In genomic region chr10:55668326-55668922, GRCh38 we compare ENCODE assay signal across 10 cellular contexts.
DNase-seq lines count a peak whose midpoint lies in the region; ATAC-seq and TF ChIP-seq lines count a peak whose summit lies in the region.
"Had no signal": no experiment of that assay in that cellular context is flagged by ENCODE, and none has a peak within 500 bp of the region (broad histone marks: within the 10 kb centered on the region; RNA-seq: fewer than 3 reads in every experiment).

No MANE protein-coding gene starts in this region.

- H4K20me1 ChIP-seq in DOHH2 (ENCODE audit: control insufficient read depth, insufficient read depth, low read depth, low read length): no peaks in the 10 kb centered on the region

- H3K27ac ChIP-seq in DOHH2 (ENCODE audit: low read depth, low read length) (no peak overlapping the region), SJCRH30 (no peak overlapping the region), colonic mucosa (no peak overlapping the region)
- H3K27ac ChIP-seq in effector memory CD4-positive, alpha-beta T cell (ENCODE audit: insufficient read depth, low read length, poor library complexity, severe bottlenecking): no peak overlapping the region
- H3K27ac ChIP-seq: SK-N-MC had no signal

- H3K27me3 ChIP-seq in DOHH2 (ENCODE audit: control insufficient read depth, low read length): no peaks in the 10 kb centered on the region
- H3K27me3 ChIP-seq in SJCRH30: no peaks in the 10 kb centered on the region
- no peaks in the 10 kb centered on the region for H3K27me3 ChIP-seq in colonic mucosa
- no peaks in the 10 kb centered on the region for H3K27me3 ChIP-seq in effector memory CD4-positive, alpha-beta T cell (replicated peaks; ENCODE audit: control insufficient read depth, insufficient read depth, low read length, poor library complexity, severe bottlenecking)

- H3K9me2 ChIP-seq in DOHH2 (replicated peaks; ENCODE audit: control insufficient read depth, low read length): no peaks in the 10 kb centered on the region

- H3K9ac ChIP-seq in colonic mucosa (ENCODE audit: low read depth in 2 of 2, low read length in 2 of 2): no peak overlapping the region

- TF ChIP-seq CTCF in DOHH2 (IDR thresholded peaks at IDR 0.05; ENCODE audit: low read depth, low read length, poor library complexity, severe bottlenecking): peak; percentile 53
- no peak for TF ChIP-seq CTCF in colonic mucosa (IDR thresholded peaks at IDR 0.05)

- DNase-seq in SJCRH30: peak; percentile 8 to 36
- peak; percentile 21 for DNase-seq in iPS-NIHi7 (ENCODE audit: extremely low spot score)
- DNase-seq in colonic mucosa: no peak
- no peak for DNase-seq in effector memory CD4-positive, alpha-beta T cell

- H3K4me2 ChIP-seq in DOHH2 (ENCODE audit: low read length): no peak overlapping the region

- peak; percentile 64 for ATAC-seq in HG02938 (IDR thresholded peaks at IDR 0.05; ENCODE audit: unreplicated experiment)
- no peak for ATAC-seq in GM18861 (IDR thresholded peaks at IDR 0.05; ENCODE audit: unreplicated experiment)
- ATAC-seq in HG03378 (IDR thresholded peaks at IDR 0.05; ENCODE audit: unreplicated experiment): no peak
- ATAC-seq: sciatic nerve had no signal

- no peaks in the 10 kb centered on the region for H3K4me1 ChIP-seq in DOHH2 (ENCODE audit: control insufficient read depth, low read length)
- H3K4me1 ChIP-seq in SJCRH30: no peaks in the 10 kb centered on the region
- no peaks in the 10 kb centered on the region for H3K4me1 ChIP-seq in colonic mucosa
- H3K4me1 ChIP-seq in effector memory CD4-positive, alpha-beta T cell (ENCODE audit: control insufficient read depth, insufficient read depth, low read length, poor library complexity, severe bottlenecking): no peaks in the 10 kb centered on the region

- H3K4me3 ChIP-seq in DOHH2 (ENCODE audit: low read length) (no peak overlapping the region), SJCRH30 (no peak overlapping the region), colonic mucosa (no peak overlapping the region)
- H3K4me3 ChIP-seq in effector memory CD4-positive, alpha-beta T cell (ENCODE audit: insufficient read depth, low read depth, low read length, poor library complexity, severe bottlenecking): no peak overlapping the region
- H3K4me3 ChIP-seq: SK-N-MC had no signal

- H3K36me3 ChIP-seq in DOHH2 (ENCODE audit: control insufficient read depth, low read length) (no peaks in the 10 kb centered on the region), SJCRH30 (no peaks in the 10 kb centered on the region), colonic mucosa (no peaks in the 10 kb centered on the region)
- H3K36me3 ChIP-seq in effector memory CD4-positive, alpha-beta T cell (ENCODE audit: control insufficient read depth, insufficient read depth, low read length): no peaks in the 10 kb centered on the region

- H3K79me2 ChIP-seq in DOHH2 (ENCODE audit: control insufficient read depth, low read length): no peaks in the 10 kb centered on the region

- H3K9me3 ChIP-seq in DOHH2 (ENCODE audit: control insufficient read depth, insufficient read depth, low read length): no peaks in the 10 kb centered on the region
- no peaks in the 10 kb centered on the region for H3K9me3 ChIP-seq in SJCRH30 (replicated peaks)
- no peaks in the 10 kb centered on the region for H3K9me3 ChIP-seq in colonic mucosa
- peaks cover 4% of the 10 kb centered on the region for H3K9me3 ChIP-seq in effector memory CD4-positive, alpha-beta T cell (ENCODE audit: control insufficient read depth, low read length)

- H3F3A ChIP-seq in DOHH2 (ENCODE audit: control insufficient read depth, insufficient read depth): no peaks in the 10 kb centered on the region

- intact Hi-C loops in colonic mucosa (cut with DNase I): no loop called here

Comparison
In these comparisons a context has a peak if more than half of its experiments do, and no peak if none do; other contexts are left out.
1. DNase-seq: peak in SJCRH30 (2 of 2) and iPS-NIHi7 (single experiment); none in colonic mucosa (single experiment) and effector memory CD4-positive, alpha-beta T cell (0 of 3).